In the genomic region with DNA sequence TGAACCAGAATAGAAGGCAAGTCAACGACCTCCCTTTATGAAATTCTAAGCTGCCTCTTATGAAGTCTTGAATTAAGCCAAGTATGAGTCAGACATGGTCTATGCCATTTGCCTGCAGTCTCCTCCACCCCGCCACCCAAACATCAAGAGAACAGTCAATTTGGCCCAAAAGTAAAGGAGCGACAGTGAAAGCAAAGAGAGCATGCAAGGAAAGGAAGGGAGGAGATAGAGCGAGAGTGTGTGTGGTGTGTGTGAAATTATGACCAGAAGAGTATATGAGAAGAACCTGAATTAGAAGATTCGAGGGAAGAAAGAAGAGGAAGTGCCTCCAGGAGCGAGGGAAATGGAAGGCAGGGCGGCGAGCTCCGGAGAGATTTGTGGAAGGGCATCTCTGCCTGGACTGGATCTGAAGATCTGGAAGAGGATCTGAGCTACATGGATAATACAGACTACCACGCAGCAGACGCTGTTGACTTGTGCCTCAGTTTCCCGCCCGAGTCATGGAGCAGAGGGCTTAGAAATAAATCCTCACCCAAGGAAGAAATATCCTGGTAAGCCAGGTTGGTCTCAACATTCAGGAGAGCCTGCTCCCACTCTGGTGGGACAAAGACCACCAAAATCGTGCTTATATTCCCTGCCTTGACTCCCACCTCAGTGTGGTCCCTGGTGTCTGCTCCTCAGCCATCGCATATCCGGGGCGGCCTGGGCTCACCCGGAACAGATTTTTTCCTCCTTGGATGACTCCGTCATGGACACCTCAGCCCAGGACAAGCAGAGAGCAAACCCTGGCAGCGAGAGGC, we compare ENCODE assay signal across 8 cellular contexts. TPM values are rescaled to one million over a fixed set of nuclear protein-coding genes. Genes with fewer than 3 reads are reported as not detected.
DNase-seq lines count a peak whose midpoint lies in the region; ATAC-seq and TF ChIP-seq lines count a peak whose summit lies in the region.

No MANE protein-coding gene starts in this region.

- no peaks in the 10 kb centered on the region for H3K27me3 Mint-ChIP-seq in activated T-helper 17 cell treated with anti-CD3 and anti-CD28 coated beads, Interleukin-2, amount 50 U/mL, for 72 hours

- H3K9me3 ChIP-seq in Karpas-422 (ENCODE audit: low read length): no peaks in the 10 kb centered on the region
- H3K9me3 ChIP-seq in left ventricle myocardium inferior (replicated peaks): no peaks in the 10 kb centered on the region

- H3K9ac ChIP-seq in Karpas-422 (ENCODE audit: low read length): peak overlapping the region; percentile 95

- DNase-seq in NCI-H146 treated with DMSO at 0.1 percent for 48 hours (lab: John Stamatoyannopoulos, UW; ENCODE audit: unreplicated experiment): peak; percentile 8
- DNase-seq in NCI-H146 (lab: John Stamatoyannopoulos, UW): no peak
- peak; percentile 60 for DNase-seq in Karpas-422
- DNase-seq in left ventricle myocardium inferior: no peak
- no peak for DNase-seq in sciatic nerve (ENCODE audit: low spot score)
- DNase-seq in COLO829 (ENCODE audit: low spot score): no peak
- no peak for DNase-seq in cortex of kidney (lab: John Stamatoyannopoulos, UW)

- H3K27ac ChIP-seq in Karpas-422 (ENCODE audit: low read length): peak overlapping the region; percentile 47; the same call in 1 of the 2 replicates
- peak overlapping the region; percentile 97 for H3K27ac ChIP-seq in left ventricle myocardium inferior (replicated peaks)

- H4K20me1 ChIP-seq in Karpas-422 (ENCODE audit: insufficient read depth, low read depth, low read length): no peaks in the 10 kb centered on the region; the same call in 1 of the 2 replicates

- H3K4me3 Mint-ChIP-seq in activated T-helper 17 cell treated with anti-CD3 and anti-CD28 coated beads, Interleukin-2, amount 50 U/mL, for 72 hours: peak overlapping the region; percentile 89

- no peak for TF ChIP-seq CTCF in left ventricle myocardium inferior (IDR thresholded peaks at IDR 0.05; ENCODE audit: borderline replicate concordance)

- intact Hi-C loops in left ventricle myocardium inferior (cut with micrococcal nuclease): no loop called here
- intact Hi-C loops in sciatic nerve (cut with DNase I): no loop called here

- H3K27me3 ChIP-seq in Karpas-422 (ENCODE audit: low read length) (no peaks in the 10 kb centered on the region), left ventricle myocardium inferior (ENCODE audit: low read depth) (no peaks in the 10 kb centered on the region)

- peak; percentile 25 for ATAC-seq in activated T-helper 17 cell treated with anti-CD3 and anti-CD28 coated beads, Interleukin-2, amount 50 U/mL, for 72 hours (replicated peaks)
- peak; percentile 83 for ATAC-seq in sciatic nerve

- H3K4me1 Mint-ChIP-seq in activated T-helper 17 cell treated with anti-CD3 and anti-CD28 coated beads, Interleukin-2, amount 50 U/mL, for 72 hours: peaks cover 24% of the 10 kb centered on the region

- peaks cover 74% of the 10 kb centered on the region for H3K36me3 Mint-ChIP-seq in activated T-helper 17 cell treated with anti-CD3 and anti-CD28 coated beads, Interleukin-2, amount 50 U/mL, for 72 hours (ENCODE audit: low read depth)

- H3K4me1 ChIP-seq in Karpas-422 (ENCODE audit: low read length) (peaks cover 56% of the 10 kb centered on the region), left ventricle myocardium inferior (peaks cover 52% of the 10 kb centered on the region)

- H3K36me3 ChIP-seq in Karpas-422 (ENCODE audit: insufficient read depth, low read length) (peaks cover 35% of the 10 kb centered on the region; the same call in 1 of the 2 replicates), left ventricle myocardium inferior (peaks cover 50% of the 10 kb centered on the region)

- H3K9me2 ChIP-seq in Karpas-422 (replicated peaks; ENCODE audit: insufficient read depth, low read length): no peaks in the 10 kb centered on the region

- peak overlapping the region; percentile 70; the same call in 1 of the 2 replicates for H2AFZ ChIP-seq in Karpas-422 (ENCODE audit: low read length)

- peak overlapping the region; percentile 93 for H3K27ac Mint-ChIP-seq in activated T-helper 17 cell treated with anti-CD3 and anti-CD28 coated beads, Interleukin-2, amount 50 U/mL, for 72 hours

- peak overlapping the region; percentile 97 for H3K4me3 ChIP-seq in Karpas-422 (ENCODE audit: low read length)
- peak overlapping the region; percentile 94 for H3K4me3 ChIP-seq in left ventricle myocardium inferior

- H3K4me2 ChIP-seq in Karpas-422 (ENCODE audit: low read depth, low read length, poor library complexity, severe bottlenecking): peak overlapping the region; percentile 75

- no peaks in the 10 kb centered on the region for H3K9me3 Mint-ChIP-seq in activated T-helper 17 cell treated with anti-CD3 and anti-CD28 coated beads, Interleukin-2, amount 50 U/mL, for 72 hours

- H3K79me2 ChIP-seq in Karpas-422 (ENCODE audit: low read length): peaks cover 84% of the 10 kb centered on the region

RNA-seq across cellular contexts. Expression of a gene that starts 0.5 kb away (rescaled TPM):
- total RNA-seq in Karpas-422 (2014; rRNA removed; shearing (Covaris generic); ENCODE audit: low replicate concordance): 20.9 and 33.9 TPM in 2 replicates
- total RNA-seq in activated T-helper 17 cell treated with anti-CD3 and anti-CD28 coated beads, Interleukin-2, amount 50 U/mL, for 72 hours: 10 to 100 TPM; 45.4 to 56.2 TPM
- 21.2 TPM for total RNA-seq in left ventricle myocardium inferior
- 30.4 TPM for total RNA-seq in sciatic nerve

RNA-seq across cellular contexts. Expression of a gene that starts 0.8 kb away (rescaled TPM):
- total RNA-seq in Karpas-422 (2014; rRNA removed; shearing (Covaris generic); ENCODE audit: low replicate concordance): 61.2 and 61.7 TPM in 2 replicates
- 10 to 100 TPM; 35.2 to 46.9 TPM for total RNA-seq in activated T-helper 17 cell treated with anti-CD3 and anti-CD28 coated beads, Interleukin-2, amount 50 U/mL, for 72 hours
- total RNA-seq in left ventricle myocardium inferior (20.5 TPM), sciatic nerve (44.0 TPM)

Comparison
In these comparisons a context has a peak if more than half of its experiments do, and no peak if none do; other contexts are left out.
1. DNase-seq: peak in NCI-H146 treated with DMSO at 0.1 percent for 48 hours (single experiment) and Karpas-422 (single experiment); none in NCI-H146 (single experiment), left ventricle myocardium inferior (single experiment), sciatic nerve (single experiment), COLO829 (single experiment) and cortex of kidney (single experiment).